In the genomic region with DNA sequence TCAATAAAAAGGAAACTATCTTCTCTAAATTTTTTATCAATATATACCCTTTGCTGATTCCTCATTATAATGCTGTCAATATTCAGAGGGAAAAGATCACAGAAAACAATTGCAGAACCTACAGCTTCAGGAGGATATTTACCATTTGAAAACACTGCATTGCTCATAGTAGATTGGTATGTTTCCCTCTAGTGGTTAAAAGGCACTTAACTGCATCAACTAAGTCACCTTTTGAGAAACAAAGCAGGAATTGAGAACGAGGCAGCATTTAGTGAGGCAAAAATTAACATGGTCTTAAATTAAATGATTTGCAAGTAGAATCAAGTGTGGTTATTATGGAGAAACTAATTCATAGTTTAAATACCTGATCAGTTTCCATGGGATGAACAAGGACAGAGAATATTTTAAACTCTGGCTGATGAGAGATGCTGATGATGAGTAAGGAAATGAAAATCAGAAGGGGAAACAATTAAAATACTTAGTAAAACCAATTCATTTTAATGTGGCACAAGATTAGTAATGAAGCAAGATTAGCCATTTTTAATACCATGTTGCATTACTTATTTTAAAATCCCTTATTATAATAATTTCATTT, we compare ENCODE assay signal across 8 cellular contexts.
A peak's percentile ranks its signal among the peaks of the same experiment; 100 is the strongest.
DNase-seq lines count a peak whose midpoint lies in the region; ATAC-seq lines count a peak whose summit lies in the region.

No MANE protein-coding gene starts in this region.

- no peaks in the 10 kb centered on the region for H3K27me3 ChIP-seq in aorta (ENCODE audit: control insufficient read depth in 1 of 2, insufficient read depth in 2 of 2, low read length in 1 of 2)

- WGBS in aorta, 2 donors, result 37 to 42% methylated on average over 1 of the region's 1 CpG

- DNase-seq in KBM-7, result peak; percentile 16
- DNase-seq in RKO (ENCODE audit: low spot score), result peak; percentile 71
- DNase-seq in glomerular visceral epithelial cell (ENCODE audit: extremely low spot score), result peak; percentile 23
- DNase-seq in aorta, result no peak
- no peak for DNase-seq in GM03348 (ENCODE audit: low spot score)

- H3K4me1 ChIP-seq in aorta (ENCODE audit: control insufficient read depth in 1 of 2, insufficient read depth in 2 of 2, low read length in 2 of 2), result no peaks in the 10 kb centered on the region

- no peaks in the 10 kb centered on the region for H3K36me3 ChIP-seq in aorta (ENCODE audit: control insufficient read depth in 1 of 2, insufficient read depth in 2 of 2, low read length in 1 of 2)

- no peak overlapping the region for H3K4me3 ChIP-seq in aorta (ENCODE audit: low read length in 2 of 2)

- H3K9me3 ChIP-seq in aorta (ENCODE audit: control insufficient read depth, low read length), result no peaks in the 10 kb centered on the region

- H3K27ac ChIP-seq in aorta (ENCODE audit: low read depth in 1 of 2, low read length in 2 of 2), result no peak overlapping the region

- in situ Hi-C loops in KBM-7 (cut with MboI; ENCODE audit: low pct_unique_long_range_greater_than_20kb, low sequenced_read_pairs), result no loop called here

- intact Hi-C loops in aorta (cut with DNase I), result no loop called here

- peak; percentile 77 for ATAC-seq in GM18867 (IDR thresholded peaks at IDR 0.05; ENCODE audit: unreplicated experiment)
- no peak for ATAC-seq in GM19035 (IDR thresholded peaks at IDR 0.05; ENCODE audit: unreplicated experiment)
- no peak for ATAC-seq in GM21825 (IDR thresholded peaks at IDR 0.05; ENCODE audit: unreplicated experiment)
- no peak for ATAC-seq in aorta (ENCODE audit: low FRiP score)

Comparison
In these comparisons a context has a peak if more than half of its experiments do, and no peak if none do; other contexts are left out.
1. DNase-seq: peak in KBM-7 (single experiment), RKO (single experiment) and glomerular visceral epithelial cell (single experiment); none in aorta (0 of 2) and GM03348 (single experiment).